Comparison of ENCODE assay signal across 12 cellular contexts in the genomic region with DNA sequence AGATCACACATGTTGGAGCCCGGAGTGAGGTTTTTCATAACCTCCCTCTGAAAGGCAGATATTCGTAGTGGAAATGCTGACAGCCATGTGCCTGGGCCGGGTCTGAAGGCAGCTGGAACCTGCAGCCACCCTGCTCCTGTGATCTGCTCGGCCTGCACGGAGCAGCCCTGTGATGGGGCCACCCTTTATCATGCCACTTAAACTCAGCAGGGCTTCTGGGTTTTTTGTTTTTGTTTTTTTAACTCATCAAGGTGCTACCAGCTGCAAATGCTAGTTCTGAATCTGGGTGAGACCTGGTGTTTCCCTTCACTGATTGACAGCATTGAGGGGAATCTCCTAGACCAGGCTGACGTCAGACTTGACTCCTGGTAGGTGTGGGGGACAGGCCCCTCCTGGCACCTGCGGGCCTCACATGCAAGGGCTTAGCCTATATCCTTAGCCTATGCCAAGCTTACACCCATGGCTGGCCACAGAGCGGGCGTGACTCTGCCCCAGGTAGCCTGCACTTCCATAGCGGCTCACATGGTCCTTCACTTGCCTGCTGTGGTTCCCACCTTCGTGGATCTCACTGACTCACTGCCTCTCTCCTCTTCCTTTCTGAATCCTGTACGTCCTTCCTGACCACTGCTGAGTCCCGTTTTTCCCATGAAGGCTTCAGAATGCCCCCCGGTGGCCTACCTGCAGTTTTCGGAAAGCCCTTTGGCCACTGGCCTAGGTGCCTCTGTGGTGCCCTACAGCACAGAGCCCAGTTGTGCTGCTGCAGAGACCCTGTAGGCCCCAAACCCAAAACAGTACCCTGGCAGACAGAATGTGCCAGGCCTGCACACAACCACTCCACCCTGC.
DNase-seq lines count a peak whose midpoint lies in the region; ATAC-seq and TF ChIP-seq lines count a peak whose summit lies in the region.
"Had no signal": no experiment of that assay in that cellular context is flagged by ENCODE, and none has a peak within 500 bp of the region (broad histone marks: within the 10 kb centered on the region; RNA-seq: fewer than 3 reads in every experiment).

No MANE protein-coding gene starts in this region.

- H3K4me1 ChIP-seq in Loucy (ENCODE audit: insufficient read depth, low read length, poor library complexity, severe bottlenecking) (peaks cover 26% of the 10 kb centered on the region), endodermal cell (ENCODE audit: control insufficient read depth, insufficient read depth, low read length) (no peaks in the 10 kb centered on the region)

- H3K36me3 Mint-ChIP-seq in endodermal cell (ENCODE audit: low read depth), result no peaks in the 10 kb centered on the region

- no peaks in the 10 kb centered on the region for H3K4me1 Mint-ChIP-seq in endodermal cell

- H3K36me3 ChIP-seq in Loucy (ENCODE audit: insufficient read depth, low read length) (peaks cover 5% of the 10 kb centered on the region; the same call in 1 of the 2 replicates), endodermal cell (ENCODE audit: control insufficient read depth, insufficient read depth, low read length) (no peaks in the 10 kb centered on the region), brain microvascular endothelial cell (replicated peaks) (no peaks in the 10 kb centered on the region)

- ATAC-seq in GM18873 (IDR thresholded peaks at IDR 0.05; ENCODE audit: low FRiP score, unreplicated experiment), result peak; percentile 61

- no peak overlapping the region for H2AFZ ChIP-seq in Loucy (ENCODE audit: low read length)

- H3K9ac ChIP-seq in Loucy (ENCODE audit: low read depth, low read length, poor library complexity, severe bottlenecking), result peak overlapping the region; percentile 14
- H3K9ac ChIP-seq in endodermal cell (ENCODE audit: extremely low read depth, low read length, poor library complexity, severe bottlenecking), result no peak overlapping the region

- H3K79me2 ChIP-seq in Loucy (ENCODE audit: insufficient read depth, low read length), result no peaks in the 10 kb centered on the region

- H3K9me2 ChIP-seq in Loucy (replicated peaks; ENCODE audit: low read depth, low read length), result no peaks in the 10 kb centered on the region

- H3K9me3 ChIP-seq in Loucy (ENCODE audit: insufficient read depth, low read depth, low read length) (no peaks in the 10 kb centered on the region), endodermal cell (ENCODE audit: control insufficient read depth, low read length) (no peaks in the 10 kb centered on the region)

- DNase-seq in AG10803 (ENCODE audit: low read depth) (no peak), endodermal cell (peak; percentile 73), dedifferentiated amniotic fluid mesenchymal stem cell (ENCODE audit: extremely low spot score) (no peak), brain microvascular endothelial cell (no peak), DMS153 (lab: John Stamatoyannopoulos, UW) (no peak), NCI-H446 (lab: John Stamatoyannopoulos, UW) (no peak)
- DNase-seq: activated gamma-delta T cell treated with Interleukin-2 at 50 U/mL for 16 hours; effector CD8-positive, alpha-beta T cell; OCI-M1; right cardiac atrium had no signal

- no peak overlapping the region for H3K4me3 Mint-ChIP-seq in endodermal cell

- no peaks in the 10 kb centered on the region for H3K27me3 ChIP-seq in Loucy (ENCODE audit: insufficient read depth, low read length, poor library complexity, severe bottlenecking)
- no peaks in the 10 kb centered on the region for H3K27me3 ChIP-seq in endodermal cell (ENCODE audit: control insufficient read depth, insufficient read depth, low read length, poor library complexity, severe bottlenecking)
- no peaks in the 10 kb centered on the region for H3K27me3 ChIP-seq in brain microvascular endothelial cell (replicated peaks)

- H3K27ac ChIP-seq in endodermal cell (ENCODE audit: low read depth, low read length) (no peak overlapping the region), brain microvascular endothelial cell (no peak overlapping the region)

- peak; percentile 11; the same call in 1 of the 2 replicates for TF ChIP-seq CTCF in AG10803 (conservative IDR thresholded peaks at IDR 0.05; ENCODE audit: low read length)
- no peak for TF ChIP-seq CTCF in Loucy (conservative IDR thresholded peaks at IDR 0.05; ENCODE audit: low read length)
- TF ChIP-seq CTCF in endodermal cell (conservative IDR thresholded peaks at IDR 0.05), result peak; percentile 62
- no peak for TF ChIP-seq CTCF in brain microvascular endothelial cell (IDR thresholded peaks at IDR 0.05; ENCODE audit: low read depth, low read length, missing control alignments)

- 80 to 85% methylated on average over 12 to 15 of the region's 15 CpGs for WGBS in endodermal cell (ENCODE audit: insufficient coverage in 1 of 2, insufficient read length in 1 of 2), 2 experiments

- H3K27me3 Mint-ChIP-seq in endodermal cell (ENCODE audit: insufficient read depth), result no peaks in the 10 kb centered on the region

- no peaks in the 10 kb centered on the region for H3F3A ChIP-seq in Loucy (ENCODE audit: low read depth)

- no peaks in the 10 kb centered on the region for H4K20me1 ChIP-seq in Loucy (ENCODE audit: insufficient read depth, low read length, poor library complexity, severe bottlenecking)

- H3K4me3 ChIP-seq in AG10803 (ENCODE audit: low read length) (no peak overlapping the region), Loucy (ENCODE audit: low read length, poor library complexity, severe bottlenecking) (no peak overlapping the region), endodermal cell (ENCODE audit: low read length) (no peak overlapping the region), brain microvascular endothelial cell (ENCODE audit: low read depth, low read length) (no peak overlapping the region)

- H3K27ac Mint-ChIP-seq in endodermal cell, result no peak overlapping the region

- in situ Hi-C loops in brain microvascular endothelial cell (cut with HindIII; ENCODE audit: low pct_ligation_motif_present, low sequenced_read_pairs), result no loop called here

- H3K9me3 Mint-ChIP-seq in endodermal cell, result no peaks in the 10 kb centered on the region

- H3K4me2 ChIP-seq in Loucy (ENCODE audit: low read depth, low read length, poor library complexity, severe bottlenecking), result peak overlapping the region; percentile 32

Comparison
In these comparisons a context has a peak if more than half of its experiments do, and no peak if none do; other contexts are left out.
1. CTCF ChIP-seq: peak in AG10803 (single experiment) and endodermal cell (single experiment); none in Loucy (single experiment) and brain microvascular endothelial cell (single experiment).